ENCODE assay signal across 31 cellular contexts in genomic region chr5:38582662-38583061, GRCh38. TPM values are rescaled to one million over a fixed set of nuclear protein-coding genes. Genes with fewer than 3 reads are reported as not detected.
"Had no signal": no experiment of that assay in that cellular context is flagged by ENCODE, and none has a peak within 500 bp of the region (broad histone marks: within the 10 kb centered on the region; RNA-seq: fewer than 3 reads in every experiment).

No MANE protein-coding gene starts in this region.

- H3K4me1 Mint-ChIP-seq: immature natural killer cell, mesothelial cell of epicardium, naive B cell had no signal

- H3K36me3 ChIP-seq: breast epithelium, esophagus muscularis mucosa, heart left ventricle, neutrophil, ovary, prostate gland, sigmoid colon, upper lobe of left lung had no signal

- H3K27ac Mint-ChIP-seq: activated CD4-positive, alpha-beta memory T cell treated with anti-CD3 and anti-CD28 coated beads for 36 hours; activated naive CD4-positive, alpha-beta T cell treated with anti-CD3 and anti-CD28 coated beads, Interleukin-2, amount 50 U/mL, for 24 hours; activated T-cell treated with anti-CD3 and anti-CD28 coated beads, Interleukin-2, amount 50 U/mL, for 24 hours; mesothelial cell of epicardium; naive B cell; nephron progenitor cell; stimulated activated effector memory CD8-positive, alpha-beta T cell treated with anti-CD3 and anti-CD28 coated beads, Interleukin-12 subunit alpha, Interleukin-12 subunit beta, amount 100 ng/mL, for 72 hours; stimulated activated naive CD8-positive, alpha-beta T cell treated with anti-CD3 and anti-CD28 coated beads, Interleukin-15, Interleukin-2, amounts not matched to agents 100 ng/mL and 50 ng/mL, for 24 hours; T-helper 2 cell treated with Interferon-gamma antibody and Interleukin-4, amounts not matched to agents 5 μg/mL and 100 μg/mL, for 36 hours had no signal

- H3K27ac ChIP-seq: breast epithelium, esophagus muscularis mucosa, foreskin keratinocyte, heart left ventricle, neutrophil, ovary, prostate gland, sigmoid colon, upper lobe of left lung, VCaP had no signal

- H3K9me3 Mint-ChIP-seq: activated CD4-positive, alpha-beta memory T cell treated with anti-CD3 and anti-CD28 coated beads for 36 hours; activated naive CD4-positive, alpha-beta T cell treated with anti-CD3 and anti-CD28 coated beads, Interleukin-2, amount 50 U/mL, for 24 hours; activated T-cell treated with anti-CD3 and anti-CD28 coated beads, Interleukin-2, amount 50 U/mL, for 24 hours; mesothelial cell of epicardium; nephron progenitor cell; stimulated activated effector memory CD8-positive, alpha-beta T cell treated with anti-CD3 and anti-CD28 coated beads, Interleukin-12 subunit alpha, Interleukin-12 subunit beta, amount 100 ng/mL, for 72 hours; stimulated activated naive CD8-positive, alpha-beta T cell treated with anti-CD3 and anti-CD28 coated beads, Interleukin-15, Interleukin-2, amounts not matched to agents 100 ng/mL and 50 ng/mL, for 24 hours; T-helper 2 cell treated with Interferon-gamma antibody and Interleukin-4, amounts not matched to agents 5 μg/mL and 100 μg/mL, for 36 hours had no signal

- H3K36me3 Mint-ChIP-seq: activated CD4-positive, alpha-beta memory T cell treated with anti-CD3 and anti-CD28 coated beads for 36 hours; activated naive CD4-positive, alpha-beta T cell treated with anti-CD3 and anti-CD28 coated beads, Interleukin-2, amount 50 U/mL, for 24 hours; immature natural killer cell; mesothelial cell of epicardium; naive B cell; stimulated activated effector memory CD8-positive, alpha-beta T cell treated with anti-CD3 and anti-CD28 coated beads, Interleukin-12 subunit alpha, Interleukin-12 subunit beta, amount 100 ng/mL, for 72 hours had no signal

- H3K4me1 ChIP-seq: breast epithelium, esophagus muscularis mucosa, foreskin keratinocyte, sigmoid colon had no signal

- H3K4me3 ChIP-seq: breast epithelium, esophagus muscularis mucosa, heart left ventricle, ovary, prostate gland, sigmoid colon, upper lobe of left lung had no signal

- DNase-seq: activated CD4-positive, alpha-beta memory T cell treated with anti-CD3 and anti-CD28 coated beads for 36 hours; activated CD4-positive, alpha-beta T cell treated with anti-CD3 and anti-CD28 coated beads for 48 hours; activated CD8-positive, alpha-beta memory T cell treated with anti-CD3 and anti-CD28 coated beads, Interleukin-2, amount 50 U/mL, for 48 hours; activated gamma-delta T cell; activated T-cell treated with anti-CD3 and anti-CD28 coated beads, Interleukin-2, amount 50 U/mL, for 24 hours; central memory CD4-positive, alpha-beta T cell; effector CD4-positive, alpha-beta T cell; foreskin keratinocyte; heart left ventricle; hypothalamus; immature natural killer cell; kidney; left colon; naive B cell; nephron progenitor cell; ovary; retina; sigmoid colon; small intestine; stimulated activated CD4-positive, alpha-beta T cell treated with anti-CD3 and anti-CD28 coated beads, Interleukin-4, amount 100 ng/mL, for 24 hours; upper lobe of left lung had no signal

- H3K4me3 Mint-ChIP-seq: activated CD4-positive, alpha-beta memory T cell treated with anti-CD3 and anti-CD28 coated beads for 36 hours; activated naive CD4-positive, alpha-beta T cell treated with anti-CD3 and anti-CD28 coated beads, Interleukin-2, amount 50 U/mL, for 24 hours; activated T-cell treated with anti-CD3 and anti-CD28 coated beads, Interleukin-2, amount 50 U/mL, for 24 hours; immature natural killer cell; mesothelial cell of epicardium; nephron progenitor cell; stimulated activated effector memory CD8-positive, alpha-beta T cell treated with anti-CD3 and anti-CD28 coated beads, Interleukin-12 subunit alpha, Interleukin-12 subunit beta, amount 100 ng/mL, for 72 hours; stimulated activated naive CD8-positive, alpha-beta T cell treated with anti-CD3 and anti-CD28 coated beads, Interleukin-15, Interleukin-2, amounts not matched to agents 100 ng/mL and 50 ng/mL, for 24 hours; T-helper 2 cell treated with Interferon-gamma antibody and Interleukin-4, amounts not matched to agents 5 μg/mL and 100 μg/mL, for 36 hours had no signal

- H3K27me3 ChIP-seq: breast epithelium, esophagus muscularis mucosa, heart left ventricle, ovary, sigmoid colon, upper lobe of left lung had no signal

- ATAC-seq: foreskin keratinocyte; heart left ventricle; left colon; stimulated activated effector memory CD8-positive, alpha-beta T cell treated with anti-CD3 and anti-CD28 coated beads, Interleukin-12 subunit alpha, Interleukin-12 subunit beta, amount 100 ng/mL, for 72 hours had no signal

- H3K9me3 ChIP-seq: breast epithelium, esophagus muscularis mucosa, heart left ventricle, neutrophil, ovary, prostate gland, sigmoid colon, upper lobe of left lung had no signal

RNA-seq across cellular contexts. Expression of gene LIFR, which starts 26.2 kb away (rescaled TPM):
- polyA plus RNA-seq: immature natural killer cell had no signal
